In the genomic region with DNA sequence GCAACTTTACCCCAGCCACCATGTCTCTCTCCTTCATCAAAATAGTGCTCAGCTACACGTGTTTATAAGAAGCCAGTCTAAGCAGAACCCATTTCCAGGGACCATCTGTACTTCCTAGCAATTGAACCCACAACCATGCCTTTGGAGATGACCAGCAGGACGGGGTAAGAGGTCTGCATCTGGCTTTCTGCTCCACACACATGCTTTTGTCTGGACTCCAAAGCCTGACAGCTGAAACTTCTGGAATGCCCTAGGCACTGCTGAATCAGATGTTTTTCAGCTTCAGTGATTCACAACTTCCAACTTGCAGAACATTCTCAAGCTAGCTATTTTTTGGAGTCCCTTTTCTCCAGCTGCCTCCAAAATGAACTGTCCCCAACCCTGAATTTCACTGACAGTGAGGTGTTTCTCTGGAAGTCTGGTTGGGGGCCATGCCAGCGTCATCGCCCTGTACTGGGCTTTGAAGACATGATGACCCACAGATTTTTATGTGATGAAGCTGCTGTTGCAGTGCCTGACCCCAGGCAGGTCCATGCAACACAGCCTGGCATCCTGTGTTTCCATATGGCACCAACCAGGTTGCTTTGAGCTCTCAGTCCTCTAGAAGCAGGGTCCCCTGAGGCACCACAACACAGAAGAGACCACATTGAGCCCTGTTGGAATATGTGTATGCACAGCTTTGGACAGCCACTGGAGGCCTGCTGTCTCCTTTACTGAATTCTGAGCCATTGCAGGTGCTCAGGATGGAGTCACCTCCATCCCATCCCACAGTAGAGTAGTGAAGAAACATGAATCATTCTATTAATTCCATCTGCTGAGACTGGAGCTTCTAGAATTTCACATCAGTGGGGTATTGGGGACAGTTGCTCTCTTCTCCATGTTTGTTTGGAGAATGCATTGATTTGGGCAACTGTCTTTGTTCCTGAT, we compare ENCODE assay signal across 1 cellular context.
TF ChIP-seq lines count a peak whose summit lies in the region.

No MANE protein-coding gene starts in this region.

TF ChIP-seq in WTC11, 78 proteins besides CTCF, POLR2A, EP300 and RAD21 (continued from another document):
- TF ChIP-seq, protein P1, sequence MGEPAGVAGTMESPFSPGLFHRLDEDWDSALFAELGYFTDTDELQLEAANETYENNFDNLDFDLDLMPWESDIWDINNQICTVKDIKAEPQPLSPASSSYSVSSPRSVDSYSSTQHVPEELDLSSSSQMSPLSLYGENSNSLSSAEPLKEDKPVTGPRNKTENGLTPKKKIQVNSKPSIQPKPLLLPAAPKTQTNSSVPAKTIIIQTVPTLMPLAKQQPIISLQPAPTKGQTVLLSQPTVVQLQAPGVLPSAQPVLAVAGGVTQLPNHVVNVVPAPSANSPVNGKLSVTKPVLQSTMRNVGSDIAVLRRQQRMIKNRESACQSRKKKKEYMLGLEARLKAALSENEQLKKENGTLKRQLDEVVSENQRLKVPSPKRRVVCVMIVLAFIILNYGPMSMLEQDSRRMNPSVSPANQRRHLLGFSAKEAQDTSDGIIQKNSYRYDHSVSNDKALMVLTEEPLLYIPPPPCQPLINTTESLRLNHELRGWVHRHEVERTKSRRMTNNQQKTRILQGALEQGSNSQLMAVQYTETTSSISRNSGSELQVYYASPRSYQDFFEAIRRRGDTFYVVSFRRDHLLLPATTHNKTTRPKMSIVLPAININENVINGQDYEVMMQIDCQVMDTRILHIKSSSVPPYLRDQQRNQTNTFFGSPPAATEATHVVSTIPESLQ (CRISPR knock-in tag; IDR thresholded peaks at IDR 0.05) = no peak
- TF ChIP-seq TCF7 (CRISPR knock-in tag; IDR thresholded peaks at IDR 0.05; ENCODE audit: low read depth) (no peak), ZNF263 (CRISPR knock-in tag; IDR thresholded peaks at IDR 0.05; ENCODE audit: low read depth) (no peak), E2F1 (CRISPR knock-in tag; IDR thresholded peaks at IDR 0.05) (no peak), SP1 (CRISPR knock-in tag; conservative IDR thresholded peaks at IDR 0.05) (no peak), CREM (CRISPR knock-in tag; IDR thresholded peaks at IDR 0.05) (no peak), SMAD3 (CRISPR knock-in tag; IDR thresholded peaks at IDR 0.05; ENCODE audit: borderline replicate concordance) (no peak), GABPB1 (CRISPR knock-in tag; IDR thresholded peaks at IDR 0.05) (no peak), ZBTB21 (CRISPR knock-in tag; IDR thresholded peaks at IDR 0.05; ENCODE audit: borderline replicate concordance) (no peak), NR3C1 (CRISPR knock-in tag; conservative IDR thresholded peaks at IDR 0.05; ENCODE audit: low read depth) (no peak), GRHL2 (CRISPR knock-in tag; IDR thresholded peaks at IDR 0.05; ENCODE audit: insufficient replicate concordance, severe bottlenecking) (no peak), JAZF1 (CRISPR knock-in tag; IDR thresholded peaks at IDR 0.05) (no peak)
- TF ChIP-seq, protein P2, sequence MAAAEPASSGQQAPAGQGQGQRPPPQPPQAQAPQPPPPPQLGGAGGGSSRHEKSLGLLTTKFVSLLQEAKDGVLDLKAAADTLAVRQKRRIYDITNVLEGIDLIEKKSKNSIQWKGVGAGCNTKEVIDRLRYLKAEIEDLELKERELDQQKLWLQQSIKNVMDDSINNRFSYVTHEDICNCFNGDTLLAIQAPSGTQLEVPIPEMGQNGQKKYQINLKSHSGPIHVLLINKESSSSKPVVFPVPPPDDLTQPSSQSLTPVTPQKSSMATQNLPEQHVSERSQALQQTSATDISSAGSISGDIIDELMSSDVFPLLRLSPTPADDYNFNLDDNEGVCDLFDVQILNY (CRISPR knock-in tag; IDR thresholded peaks at IDR 0.05) = no peak
